ENCODE assay signal across 8 cellular contexts in genomic region chr2:161199885-161200284, GRCh38. TPM values are rescaled to one million over a fixed set of nuclear protein-coding genes. Genes with fewer than 3 reads are reported as not detected.
A peak's percentile ranks its signal among the peaks of the same experiment; 100 is the strongest.
DNase-seq lines count a peak whose midpoint lies in the region; ATAC-seq and TF ChIP-seq lines count a peak whose summit lies in the region.

No MANE protein-coding gene starts in this region.

- no peaks in the 10 kb centered on the region for H3F3A ChIP-seq in GM23248 (ENCODE audit: insufficient read depth)

- 0 out of 2 replicates have a peak, but pooled peaks cover 2% of the 10 kb centered on the region for H4K20me1 ChIP-seq in GM23248 (ENCODE audit: insufficient read depth)

- peak in 1 of 5 donors; percentile 4 for DNase-seq in CD4-positive, alpha-beta memory T cell
- no peak for DNase-seq in activated CD4-positive, alpha-beta memory T cell treated with anti-CD3 and anti-CD28 coated beads, Interleukin-2, amount 10 ng/mL, durations not matched to agents 7 days and 5 days
- DNase-seq in WTC11 (ENCODE audit: low spot score) (no peak), hypothalamus (lab: John Stamatoyannopoulos, UW) (no peak), AG08396 (ENCODE audit: low spot score) (no peak), GM23248 (no peak)

- no peak for TF ChIP-seq CTCF in WTC11 (IDR thresholded peaks at IDR 0.05)

- peak; percentile 70 for ATAC-seq in GM19372 (IDR thresholded peaks at IDR 0.05; ENCODE audit: low read depth, unreplicated experiment)
- ATAC-seq in HG03064 (IDR thresholded peaks at IDR 0.05; ENCODE audit: low read depth, unreplicated experiment), result peak; percentile 67
- ATAC-seq in WTC11, result no peak

- no peak overlapping the region for H3K9ac ChIP-seq in GM23248

- H3K36me3 Mint-ChIP-seq in CD4-positive, alpha-beta memory T cell, result peaks cover 43 to 62% of the 10 kb centered on the region in 2 donors
- H3K36me3 Mint-ChIP-seq in activated CD4-positive, alpha-beta memory T cell treated with anti-CD3 and anti-CD28 coated beads, Interleukin-2, amount 10 ng/mL, durations not matched to agents 7 days and 5 days (ENCODE audit: low read depth), result peaks cover 61% of the 10 kb centered on the region
- peaks cover 12% of the 10 kb centered on the region for H3K36me3 Mint-ChIP-seq in WTC11

- 100% methylated on average over 1 of the region's 1 CpG for WGBS in GM23248 (ENCODE audit: low coverage in 1 of 2, low lambda C conversion rate in 2 of 2, missing lambda C conversion rate in 2 of 2), 2 experiments

- peaks cover 0 to 1% (median 0%) of the 10 kb centered on the region in 8 donors for H3K9me3 Mint-ChIP-seq in CD4-positive, alpha-beta memory T cell
- H3K9me3 Mint-ChIP-seq in activated CD4-positive, alpha-beta memory T cell treated with anti-CD3 and anti-CD28 coated beads, Interleukin-2, amount 10 ng/mL, durations not matched to agents 7 days and 5 days, result no peaks in the 10 kb centered on the region
- H3K9me3 Mint-ChIP-seq in WTC11, result no peaks in the 10 kb centered on the region

- H2AFZ ChIP-seq in GM23248, result no peak overlapping the region

- in situ Hi-C loops in GM23248 (cut with MboI), result no loop called here

- CTCF ChIA-PET in CD4-positive, alpha-beta memory T cell (lab: Charles Lee; ENCODE audit: partially characterized antibody), result no interaction called here
- CTCF ChIA-PET in activated CD4-positive, alpha-beta memory T cell treated with anti-CD3 and anti-CD28 coated beads, Interleukin-2, amount 10 ng/mL, durations not matched to agents 7 days and 5 days (lab: Charles Lee), result no interaction called here
- CTCF ChIA-PET in WTC11 (lab: Charles Lee), result no interaction called here

- no peaks in the 10 kb centered on the region for H3K27me3 Mint-ChIP-seq in CD4-positive, alpha-beta memory T cell
- H3K27me3 Mint-ChIP-seq in activated CD4-positive, alpha-beta memory T cell treated with anti-CD3 and anti-CD28 coated beads, Interleukin-2, amount 10 ng/mL, durations not matched to agents 7 days and 5 days, result no peaks in the 10 kb centered on the region
- H3K27me3 Mint-ChIP-seq in WTC11 (ENCODE audit: low read depth), result no peaks in the 10 kb centered on the region

- H3K4me1 ChIP-seq in CD4-positive, alpha-beta memory T cell (ENCODE audit: insufficient read depth, low read length), result peaks cover 45% of the 10 kb centered on the region
- no peaks in the 10 kb centered on the region for H3K4me1 ChIP-seq in GM23248 (ENCODE audit: insufficient read depth)

- H3K4me2 ChIP-seq in GM23248 (ENCODE audit: unreplicated experiment), result no peak overlapping the region

- no peaks in the 10 kb centered on the region for H3K9me2 ChIP-seq in GM23248 (ENCODE audit: insufficient read depth)

- POLR2A ChIA-PET in CD4-positive, alpha-beta memory T cell (lab: Charles Lee; ENCODE audit: partially characterized antibody), result interaction anchor here (0.9 kb wide), 1 partner anchor 40 kb away, joined by 3 read pairs; the partner anchor contains the start of gene TANK
- POLR2A ChIA-PET in activated CD4-positive, alpha-beta memory T cell treated with anti-CD3 and anti-CD28 coated beads, Interleukin-2, amount 10 ng/mL, durations not matched to agents 7 days and 5 days (lab: Charles Lee), result no interaction called here
- POLR2A ChIA-PET in WTC11 (lab: Charles Lee), result no interaction called here

- H3K27me3 ChIP-seq in CD4-positive, alpha-beta memory T cell (ENCODE audit: insufficient read depth, low read length), result no peaks in the 10 kb centered on the region
- no peaks in the 10 kb centered on the region for H3K27me3 ChIP-seq in GM23248 (replicated peaks; ENCODE audit: insufficient read depth)

- H3K4me3 ChIP-seq in CD4-positive, alpha-beta memory T cell (ENCODE audit: low read length in 2 of 2), result no peak overlapping the region
- no peak overlapping the region for H3K4me3 ChIP-seq in GM23248

- H3K4me3 Mint-ChIP-seq in CD4-positive, alpha-beta memory T cell, result peak overlapping the region in 7 of 8 donors; percentile 7 to 86 (median 66)
- H3K4me3 Mint-ChIP-seq in activated CD4-positive, alpha-beta memory T cell treated with anti-CD3 and anti-CD28 coated beads, Interleukin-2, amount 10 ng/mL, durations not matched to agents 7 days and 5 days, result peak overlapping the region; percentile 59
- H3K4me3 Mint-ChIP-seq in WTC11, result no peak overlapping the region

- H3K9me3 ChIP-seq in CD4-positive, alpha-beta memory T cell (ENCODE audit: control insufficient read depth in 1 of 2, low read length in 2 of 2), result no peaks in the 10 kb centered on the region
- no peaks in the 10 kb centered on the region for H3K9me3 ChIP-seq in GM23248 (ENCODE audit: low read depth)

- H3K27ac ChIP-seq in CD4-positive, alpha-beta memory T cell (ENCODE audit: low read depth, low read length), result no peak overlapping the region
- no peak overlapping the region for H3K27ac ChIP-seq in GM23248

- peaks cover 5% of the 10 kb centered on the region for H3K36me3 ChIP-seq in CD4-positive, alpha-beta memory T cell (ENCODE audit: insufficient read depth, low read length)
- peaks cover 48% of the 10 kb centered on the region for H3K36me3 ChIP-seq in GM23248 (ENCODE audit: low read depth)

- peak overlapping the region in 6 of 7 donors; percentile 10 to 92 (median 72) for H3K27ac Mint-ChIP-seq in CD4-positive, alpha-beta memory T cell
- peak overlapping the region; percentile 77 for H3K27ac Mint-ChIP-seq in activated CD4-positive, alpha-beta memory T cell treated with anti-CD3 and anti-CD28 coated beads, Interleukin-2, amount 10 ng/mL, durations not matched to agents 7 days and 5 days
- no peak overlapping the region for H3K27ac Mint-ChIP-seq in WTC11

- peaks cover 32 to 60% (median 42%) of the 10 kb centered on the region in 4 donors for H3K4me1 Mint-ChIP-seq in CD4-positive, alpha-beta memory T cell
- H3K4me1 Mint-ChIP-seq in activated CD4-positive, alpha-beta memory T cell treated with anti-CD3 and anti-CD28 coated beads, Interleukin-2, amount 10 ng/mL, durations not matched to agents 7 days and 5 days, result peaks cover 37% of the 10 kb centered on the region
- H3K4me1 Mint-ChIP-seq in WTC11, result 0 out of 2 replicates have a peak, but pooled peaks cover 2% of the 10 kb centered on the region

- H3K79me2 ChIP-seq in GM23248 (ENCODE audit: insufficient read depth), result peaks cover 84% of the 10 kb centered on the region

- intact Hi-C loops in CD4-positive, alpha-beta memory T cell (cut with micrococcal nuclease), result loop anchor here (5.0 kb wide), 1 partner anchor 38 kb away; the partner anchor contains the start of gene TANK

TF ChIP-seq in WTC11, 78 proteins besides CTCF, POLR2A, EP300 and RAD21 (continues in another document):
- TF ChIP-seq ZNF512 (CRISPR knock-in tag; IDR thresholded peaks at IDR 0.05; ENCODE audit: borderline replicate concordance) (no peak), SMAD3 (CRISPR knock-in tag; IDR thresholded peaks at IDR 0.05; ENCODE audit: borderline replicate concordance) (no peak), KAT7 (CRISPR knock-in tag; IDR thresholded peaks at IDR 0.05; ENCODE audit: borderline replicate concordance) (no peak), TEAD4 (CRISPR knock-in tag; IDR thresholded peaks at IDR 0.05) (no peak), ZNF532 (CRISPR knock-in tag; IDR thresholded peaks at IDR 0.05; ENCODE audit: borderline replicate concordance) (no peak), SOX15 (CRISPR knock-in tag; IDR thresholded peaks at IDR 0.05) (no peak)

RNA-seq across cellular contexts. Expression of gene TANK, which starts 39.7 kb away (rescaled TPM):
- 10 to 100 TPM; 90.2 to 91.2 TPM for total RNA-seq in CD4-positive, alpha-beta memory T cell
- 10 to 100 TPM; 76.3 to 86.5 TPM for polyA plus RNA-seq in CD4-positive, alpha-beta memory T cell
- total RNA-seq in activated CD4-positive, alpha-beta memory T cell treated with anti-CD3 and anti-CD28 coated beads, Interleukin-2, amount 10 ng/mL, durations not matched to agents 7 days and 5 days, result 100 to 1,000 TPM; 118 to 126 TPM
- 16.7 to 24.5 TPM (median 22.3 TPM) in 3 replicates for total RNA-seq in WTC11 (2021)
- total RNA-seq in GM23248 (2014; rRNA removed; shearing (Covaris generic)), result 60.4 and 69.4 TPM in 2 replicates
- 84.4 and 87.1 TPM in 2 replicates for polyA plus RNA-seq in GM23248 (2016; fragmentation: Nextera tagmentation; extraction: Ambion mirVana)
